Comparison of ENCODE assay signal across 10 cellular contexts in genomic region chr3:155847993-155848392, GRCh38.
"Had no signal": no experiment of that assay in that cellular context is flagged by ENCODE, and none has a peak within 500 bp of the region (broad histone marks: within the 10 kb centered on the region; RNA-seq: fewer than 3 reads in every experiment).

No MANE protein-coding gene starts in this region.

- H3K9me3 Mint-ChIP-seq: endodermal cell; T-helper 1 cell treated with Interleukin-12 subunit alpha and Interleukin-12 subunit beta and Interleukin-4 antibody, amounts not matched to agents 30 μg/mL and 1 μg/mL, for 36 hours had no signal

- DNase-seq: activated CD4-positive, alpha-beta T cell treated with anti-CD3 and anti-CD28 coated beads, Interleukin-2, amount 50 U/mL, for 1 hour; activated naive CD4-positive, alpha-beta T cell treated with Interleukin-2 at 50 U/mL for 16 hours; endodermal cell; left ventricle myocardium superior; mesenchymal stem cell; pancreas; stimulated activated CD4-positive, alpha-beta T cell treated with anti-CD3 and anti-CD28 coated beads, Interleukin-15, amount 100 ng/mL, for 24 hours; transverse colon had no signal

- H3K9me3 ChIP-seq: pancreas, transverse colon had no signal

- H3K4me3 Mint-ChIP-seq: endodermal cell; T-helper 1 cell treated with Interleukin-12 subunit alpha and Interleukin-12 subunit beta and Interleukin-4 antibody, amounts not matched to agents 30 μg/mL and 1 μg/mL, for 36 hours had no signal

- ATAC-seq: left ventricle myocardium superior, pancreas had no signal

- H3K36me3 ChIP-seq: pancreas, transverse colon had no signal

- H3K27ac ChIP-seq: hepatocyte, transverse colon had no signal

- H3K27ac Mint-ChIP-seq: endodermal cell; T-helper 1 cell treated with Interleukin-12 subunit alpha and Interleukin-12 subunit beta and Interleukin-4 antibody, amounts not matched to agents 30 μg/mL and 1 μg/mL, for 36 hours had no signal

- H2AFZ ChIP-seq: hepatocyte had no signal

- H3K4me3 ChIP-seq: hepatocyte, transverse colon had no signal

- H3K27me3 ChIP-seq: hepatocyte, pancreas, transverse colon had no signal
